ENCODE assay signal across 13 cellular contexts in genomic region chr4:184167576-184167975, GRCh38. TPM values are rescaled to one million over a fixed set of nuclear protein-coding genes. Genes with fewer than 3 reads are reported as not detected.
DNase-seq lines count a peak whose midpoint lies in the region; ATAC-seq, FAIRE-seq and TF ChIP-seq lines count a peak whose summit lies in the region.
"Had no signal": no experiment of that assay in that cellular context is flagged by ENCODE, and none has a peak within 500 bp of the region (broad histone marks: within the 10 kb centered on the region; RNA-seq: fewer than 3 reads in every experiment).

No MANE protein-coding gene starts in this region.

- no peak for TF ChIP-seq CTCF in H1 (IDR thresholded peaks at IDR 0.05; ENCODE audit: control extremely low read depth in 1 of 3, insufficient read depth in 1 of 3, low read depth in 1 of 3, low read length in 3 of 3)
- TF ChIP-seq CTCF in CD14-positive monocyte (IDR thresholded peaks at IDR 0.05) = no peak

- H2BK15ac ChIP-seq in H1 (ENCODE audit: low read length) = no peak overlapping the region

- no peak overlapping the region for H4K5ac ChIP-seq in H1 (ENCODE audit: insufficient read length, low read depth, low read length)

- DNase-seq in H1 (ENCODE audit: low read depth in 1 of 2, low spot score in 2 of 2) (no peak), CD14-positive monocyte (ENCODE audit: low spot score) (no peak)
- DNase-seq: NCI-H2081 treated with DMSO at 0.1 percent for 48 hours, ovary had no signal

- no peak for TF ChIP-seq POLR2A in H1 (IDR thresholded peaks at IDR 0.05; ENCODE audit: control extremely low read depth in 1 of 2, low read depth in 2 of 2, low read length in 2 of 2)

- no peak overlapping the region for H3K27ac ChIP-seq in H1 (ENCODE audit: low read depth, low read length)

- peak overlapping the region in 1 of 2 donors; percentile 79 for H3K4me3 Mint-ChIP-seq in CD14-positive monocyte

- ATAC-seq in GM18508 (IDR thresholded peaks at IDR 0.05; ENCODE audit: insufficient read depth, unreplicated experiment) = peak; percentile 77
- ATAC-seq in GM21529 (IDR thresholded peaks at IDR 0.05; ENCODE audit: unreplicated experiment) = peak; percentile 84
- peak; percentile 80 for ATAC-seq in HG03175 (IDR thresholded peaks at IDR 0.05; ENCODE audit: unreplicated experiment)
- no peak for ATAC-seq in HG02970 (IDR thresholded peaks at IDR 0.05; ENCODE audit: low FRiP score, unreplicated experiment)
- no peak for ATAC-seq in HG02981 (IDR thresholded peaks at IDR 0.05; ENCODE audit: unreplicated experiment)
- no peak for ATAC-seq in GM19455 (IDR thresholded peaks at IDR 0.05; ENCODE audit: unreplicated experiment)

- H2BK120ac ChIP-seq in H1 (replicated peaks; ENCODE audit: low read depth, low read length) = no peak overlapping the region

- H2BK20ac ChIP-seq in H1 (ENCODE audit: low read length) = no peak overlapping the region

- POLR2A ChIA-PET in H1 (lab: Charles Lee; ENCODE audit: partially characterized antibody) = interaction anchor here (1.7 kb wide), 1 partner anchor 70 kb away, joined by 3 read pairs; no protein-coding TSS in a partner anchor

- no peak overlapping the region for H3K27ac Mint-ChIP-seq in CD14-positive monocyte

- H3K4me1 Mint-ChIP-seq in CD14-positive monocyte = peaks cover 7% of the 10 kb centered on the region

- no peaks in the 10 kb centered on the region for H3K36me3 ChIP-seq in H1 (ENCODE audit: control insufficient read depth in 2 of 4, insufficient read depth in 4 of 4, low read length in 3 of 4)
- H3K36me3 ChIP-seq: ovary, tibial nerve had no signal

- CTCF ChIA-PET in H1 (lab: Charles Lee; ENCODE audit: partially characterized antibody) = interaction anchor here (0.5 to 10.2 kb wide), 31 partner anchors 9 to 436 kb away, joined by 3 to 151 read pairs (median 4); no protein-coding TSS in a partner anchor

- no peaks in the 10 kb centered on the region for H4K20me1 ChIP-seq in H1 (replicated peaks in 1 of 2; ENCODE audit: control insufficient read depth in 1 of 2, insufficient read depth in 2 of 2, low read length in 2 of 2)

- H3K4me2 ChIP-seq in H1 (ENCODE audit: insufficient read depth in 1 of 2, low read depth in 2 of 2, low read length in 2 of 2) = peak overlapping the region; percentile 14 to 55

- H3K79me2 ChIP-seq in H1 (ENCODE audit: control insufficient read depth in 1 of 2, insufficient read depth in 2 of 2, low read length in 2 of 2) = no peaks in the 10 kb centered on the region

- no peak overlapping the region for H2AFZ ChIP-seq in H1 (ENCODE audit: low read length)

- H3K4me1 ChIP-seq in H1 (replicated peaks in 1 of 4; ENCODE audit: control insufficient read depth in 3 of 4, insufficient read depth in 4 of 4, low read length in 3 of 4) = peaks cover 12 to 28% (median 17%) of the 10 kb centered on the region in 4 experiments

- no peak overlapping the region for H2AK5ac ChIP-seq in H1 (ENCODE audit: low read depth, low read length)

- no peaks in the 10 kb centered on the region for H3K79me1 ChIP-seq in H1 (ENCODE audit: low read depth, low read length)

- no peaks in the 10 kb centered on the region for H3K36me3 Mint-ChIP-seq in CD14-positive monocyte
- H3K36me3 Mint-ChIP-seq: IgD-negative memory B cell had no signal

- H3K4me3 ChIP-seq in H1 (ENCODE audit: extremely low read depth in 1 of 4, insufficient read depth in 2 of 4, low read depth in 3 of 4, low read length in 4 of 4) = peak overlapping the region in 1 of 4 experiments; percentile 41; a peak in 2 of 8 replicates
- H3K4me3 ChIP-seq: ovary had no signal

- no peak overlapping the region for H4K8ac ChIP-seq in H1 (ENCODE audit: extremely low read depth, insufficient read depth, low read length)

- H3K56ac ChIP-seq in H1 (replicated peaks; ENCODE audit: insufficient read length, low read depth, low read length) = no peak overlapping the region

- H3K27me3 ChIP-seq in H1 (replicated peaks in 1 of 4; ENCODE audit: control insufficient read depth in 3 of 4, extremely low read depth in 1 of 4, insufficient read depth in 3 of 4, low read length in 3 of 4) = no peaks in the 10 kb centered on the region; a peak in 2 of 7 replicates
- H3K27me3 ChIP-seq: ovary, tibial nerve had no signal

- H4K91ac ChIP-seq in H1 (replicated peaks; ENCODE audit: insufficient read length, low read length) = no peak overlapping the region

- H2BK5ac ChIP-seq in H1 (ENCODE audit: low read depth, low read length) = no peak overlapping the region

- H3K27me3 Mint-ChIP-seq in CD14-positive monocyte (ENCODE audit: low read depth in 3 of 3) = peaks cover 27 to 50% (median 34%) of the 10 kb centered on the region in 3 donors

- peak in 1 of 2 experiments; percentile 91; a peak in 1 of 3 replicates for TF ChIP-seq EP300 in H1 (IDR thresholded peaks at IDR 0.05; ENCODE audit: borderline replicate concordance in 1 of 2, low read depth in 2 of 2, low read length in 2 of 2)

- intact Hi-C loops in CD14-positive monocyte (cut with micrococcal nuclease) = loop anchor here in 1 of 2 donors (5.0 kb wide), 1 partner anchor 325 kb away; no protein-coding TSS in a partner anchor

- H3K4ac ChIP-seq in H1 (replicated peaks; ENCODE audit: insufficient read length, low read depth, low read length) = no peak overlapping the region

- H3K14ac ChIP-seq in H1 (ENCODE audit: insufficient read length) = no peak overlapping the region

- H3K23ac ChIP-seq in H1 (ENCODE audit: insufficient read length) = no peak overlapping the region

- 23% methylated on average over 9 of the region's 9 CpGs; no CpG with 5 or more reads in 1 of the 2 experiments for WGBS in H1 (ENCODE audit: extremely low coverage in 1 of 2, insufficient coverage in 1 of 2, insufficient read length in 1 of 2, insufficient replicate concordance in 2 of 2, low coverage in 1 of 2, low lambda C conversion rate in 2 of 2, missing lambda C conversion rate in 1 of 2), 2 experiments

- H3K18ac ChIP-seq in H1 (ENCODE audit: extremely low read depth, low read length) = no peak overlapping the region

- H3K9me3 ChIP-seq in H1 (ENCODE audit: insufficient read depth in 2 of 2, low read depth in 1 of 2, low read length in 1 of 2) = no peaks in the 10 kb centered on the region
- H3K9me3 ChIP-seq: ovary, tibial nerve had no signal

- H3K9me3 Mint-ChIP-seq in CD14-positive monocyte = peaks cover 0 to 2% (median 0%) of the 10 kb centered on the region in 7 donors
- H3K9me3 Mint-ChIP-seq: IgD-negative memory B cell had no signal

- H3K9ac ChIP-seq in H1 (replicated peaks in 1 of 4; ENCODE audit: extremely low read depth in 1 of 4, low read depth in 3 of 4, low read length in 3 of 4) = no peak overlapping the region

- H3K23me2 ChIP-seq in H1 (ENCODE audit: low read depth, low read length) = no peaks in the 10 kb centered on the region; the same call in 1 of the 2 replicates

- H2BK12ac ChIP-seq in H1 (ENCODE audit: low read depth, low read length) = no peak overlapping the region

- no peak for TF ChIP-seq RAD21 in H1 (IDR thresholded peaks at IDR 0.05 in 1 of 2, conservative IDR thresholded peaks at IDR 0.05 in 1 of 2; ENCODE audit: low read depth in 2 of 2, low read length in 2 of 2)

- FAIRE-seq in H1 (lab: Jason Lieb, UNC) = peak; percentile 91

TF ChIP-seq in H1, 55 proteins besides CTCF, POLR2A, EP300 and RAD21:
- TF ChIP-seq SIRT6 (IDR thresholded peaks at IDR 0.05; ENCODE audit: low read length) (no peak), SAP30 (IDR thresholded peaks at IDR 0.05; ENCODE audit: insufficient read depth, insufficient replicate concordance, low read length) (no peak), SP1 (IDR thresholded peaks at IDR 0.05; ENCODE audit: low read depth, low read length) (peak; percentile 63; the same call in 1 of the 2 replicates), ASH2L (IDR thresholded peaks at IDR 0.05; ENCODE audit: low read length) (peak; percentile 12), CTBP2 (IDR thresholded peaks at IDR 0.05; ENCODE audit: borderline replicate concordance, insufficient read depth, insufficient read length, low read length) (peak; percentile 57), MAFK (IDR thresholded peaks at IDR 0.05; ENCODE audit: low read depth, low read length) (no peak), TCF12 (IDR thresholded peaks at IDR 0.05; ENCODE audit: low read depth, low read length) (peak; percentile 98), SRF (IDR thresholded peaks at IDR 0.05; ENCODE audit: low read depth, low read length) (no peak), KDM1A (IDR thresholded peaks at IDR 0.05; ENCODE audit: borderline replicate concordance, low read length) (no peak), NANOG (IDR thresholded peaks at IDR 0.05; ENCODE audit: insufficient read depth, low read depth, low read length, poor library complexity, severe bottlenecking) (peak; percentile 99), POU5F1 (IDR thresholded peaks at IDR 0.05; ENCODE audit: low read depth, low read length) (0 out of 2 replicates have a peak, but pooled peaks have one; percentile 32), RXRA (IDR thresholded peaks at IDR 0.05; ENCODE audit: insufficient read depth, low read depth, low read length) (no peak), HDAC6 (IDR thresholded peaks at IDR 0.05; ENCODE audit: low read depth, low read length) (no peak), CREB1 (IDR thresholded peaks at IDR 0.05) (peak; percentile 92)

RNA-seq across cellular contexts. Expression of gene ENPP6, which starts 50.1 kb away (rescaled TPM):
- 0.20 and 0.23 TPM in 2 replicates for total RNA-seq in H1 (2021; fragmentation: NEBNext Ultra II Directional; extraction: Animal tissue kit (Norgen Biotek cat#: 25700))
- polyA plus RNA-seq in H1 (2011; rRNA removed) (0.08 and 0.11 TPM in 2 replicates), CD14-positive monocyte (under 1 TPM in 1 of 2 donors, not detected in 1; 0.05 TPM)
- polyA plus RNA-seq in H1 (2011; cell fraction: cytosol; rRNA removed) = 0.12 TPM
- polyA plus RNA-seq in H1 (2011; cell fraction: nucleus; rRNA removed) = 0.11 TPM
- polyA plus RNA-seq in H1 (2012, experiment 1 of 2) = 0.07 to 0.23 TPM (median 0.18 TPM) in 3 of 4 replicates, not detected in the other
- polyA plus RNA-seq in H1 (2012, experiment 2 of 2) = 0.08 TPM
- polyA plus RNA-seq in H1 (2013, experiment 1 of 2) = 0.20 TPM
- 0.11 TPM for polyA plus RNA-seq in H1 (2013, experiment 2 of 2)
- 0.19 and 0.22 TPM in 2 replicates for polyA minus RNA-seq in H1 (2011; rRNA and poly(A)+ RNA removed)
- polyA minus RNA-seq in H1 (2011; cell fraction: cytosol; rRNA and poly(A)+ RNA removed) = not detected
- polyA minus RNA-seq in H1 (2011; cell fraction: nucleus; rRNA and poly(A)+ RNA removed) = 0.40 TPM
- total RNA-seq: chondrocyte had no signal
- polyA plus RNA-seq: IgD-negative memory B cell had no signal

Comparison
In these comparisons a context has a peak if more than half of its experiments do, and no peak if none do; other contexts are left out.
1. ATAC-seq: peak in GM18508 (single experiment), GM21529 (single experiment) and HG03175 (single experiment); none in HG02970 (single experiment), HG02981 (single experiment) and GM19455 (single experiment).